ENCODE assay signal across 8 cellular contexts in genomic region chr7:100118388-100119074, GRCh38. TPM values are rescaled to one million over a fixed set of nuclear protein-coding genes. Genes with fewer than 3 reads are reported as not detected.
A peak's percentile ranks its signal among the peaks of the same experiment; 100 is the strongest.
DNase-seq lines count a peak whose midpoint lies in the region; ATAC-seq, FAIRE-seq and TF ChIP-seq lines count a peak whose summit lies in the region.

No MANE protein-coding gene starts in this region.

- H3K36me3 ChIP-seq in iPS-18a (ENCODE audit: control insufficient read depth, low read depth, low read length) (peaks cover 3% of the 10 kb centered on the region), subcutaneous abdominal adipose tissue (ENCODE audit: control insufficient read depth in 5 of 5, insufficient read depth in 5 of 5, low read length in 5 of 5) (peaks cover 0 to 11% (median 9%) of the 10 kb centered on the region in 5 donors)

- H3K27ac Mint-ChIP-seq in activated T-helper 17 cell treated with anti-CD3 and anti-CD28 coated beads, Interleukin-2, amount 50 U/mL, for 72 hours: peak overlapping the region; percentile 100

- no peak for FAIRE-seq in H54 (lab: Jason Lieb, UNC)

- H3K27ac ChIP-seq in iPS-18a (ENCODE audit: low read length) (peak overlapping the region; percentile 83), subcutaneous abdominal adipose tissue (ENCODE audit: low read depth, low read length) (peak overlapping the region; percentile 97)

- peak overlapping the region; percentile 92 for H3K4me3 Mint-ChIP-seq in activated T-helper 17 cell treated with anti-CD3 and anti-CD28 coated beads, Interleukin-2, amount 50 U/mL, for 72 hours

- peak; percentile 65 for DNase-seq in NCI-H82 (lab: John Stamatoyannopoulos, UW)
- DNase-seq in NCI-H82 treated with DMSO at 0.1 percent for 48 hours (lab: John Stamatoyannopoulos, UW; ENCODE audit: unreplicated experiment): no peak
- no peak for DNase-seq in H54 (ENCODE audit: insufficient read length, low spot score)

- no peaks in the 10 kb centered on the region for H3K27me3 ChIP-seq in iPS-18a (ENCODE audit: control insufficient read depth, insufficient read depth, low read length)
- H3K27me3 ChIP-seq in subcutaneous abdominal adipose tissue (ENCODE audit: control insufficient read depth in 5 of 5, insufficient read depth in 4 of 5, low read length in 5 of 5): no peaks in the 10 kb centered on the region

- peaks cover 5% of the 10 kb centered on the region for H3K4me1 Mint-ChIP-seq in activated T-helper 17 cell treated with anti-CD3 and anti-CD28 coated beads, Interleukin-2, amount 50 U/mL, for 72 hours

- peak overlapping the region; percentile 85 for H3K4me3 ChIP-seq in iPS-18a (ENCODE audit: low read length)
- H3K4me3 ChIP-seq in subcutaneous abdominal adipose tissue (ENCODE audit: low read depth in 1 of 5, low read length in 5 of 5): peak overlapping the region; percentile 86 to 99 (median 93)

- H3K9me3 ChIP-seq in iPS-18a (ENCODE audit: control insufficient read depth, low read depth, low read length) (no peaks in the 10 kb centered on the region), subcutaneous abdominal adipose tissue (ENCODE audit: control insufficient read depth in 5 of 5, low read length in 5 of 5) (no peaks in the 10 kb centered on the region)

- H3K27me3 Mint-ChIP-seq in activated T-helper 17 cell treated with anti-CD3 and anti-CD28 coated beads, Interleukin-2, amount 50 U/mL, for 72 hours: no peaks in the 10 kb centered on the region

- ATAC-seq in activated T-helper 17 cell treated with anti-CD3 and anti-CD28 coated beads, Interleukin-2, amount 50 U/mL, for 72 hours (replicated peaks): no peak
- ATAC-seq in GM18861 (IDR thresholded peaks at IDR 0.05; ENCODE audit: unreplicated experiment): no peak
- no peak for ATAC-seq in GM19324 (IDR thresholded peaks at IDR 0.05; ENCODE audit: low FRiP score, unreplicated experiment)

- no peak for TF ChIP-seq POLR2A in H54 (IDR thresholded peaks at IDR 0.05; ENCODE audit: low read depth, low read length)

- H3K36me3 Mint-ChIP-seq in activated T-helper 17 cell treated with anti-CD3 and anti-CD28 coated beads, Interleukin-2, amount 50 U/mL, for 72 hours (ENCODE audit: low read depth): peaks cover 29% of the 10 kb centered on the region

- H3K4me1 ChIP-seq in iPS-18a (ENCODE audit: control insufficient read depth, low read depth, low read length) (peaks cover 6% of the 10 kb centered on the region), subcutaneous abdominal adipose tissue (ENCODE audit: control insufficient read depth in 5 of 5, insufficient read depth in 5 of 5, low read length in 5 of 5) (peaks cover 4 to 27% (median 22%) of the 10 kb centered on the region in 5 donors)

- H3K9ac ChIP-seq in iPS-18a (ENCODE audit: low read length): peak overlapping the region; percentile 83
- H3K9ac ChIP-seq in subcutaneous abdominal adipose tissue (ENCODE audit: low read length in 5 of 5): peak overlapping the region; percentile 73 to 86 (median 84)

- no peaks in the 10 kb centered on the region for H3K9me3 Mint-ChIP-seq in activated T-helper 17 cell treated with anti-CD3 and anti-CD28 coated beads, Interleukin-2, amount 50 U/mL, for 72 hours

RNA-seq across cellular contexts. Expression of gene TAF6, which starts 0.6 kb away (rescaled TPM):
- total RNA-seq in activated T-helper 17 cell treated with anti-CD3 and anti-CD28 coated beads, Interleukin-2, amount 50 U/mL, for 72 hours: 10 to 100 TPM; 29.6 to 55.0 TPM

RNA-seq across cellular contexts. Expression of gene CNPY4, which starts 0.9 kb away (rescaled TPM):
- total RNA-seq in activated T-helper 17 cell treated with anti-CD3 and anti-CD28 coated beads, Interleukin-2, amount 50 U/mL, for 72 hours: 10 to 100 TPM; 15.0 to 21.6 TPM

RNA-seq across cellular contexts. Expression of gene MBLAC1, which starts 8.2 kb away (rescaled TPM):
- total RNA-seq in activated T-helper 17 cell treated with anti-CD3 and anti-CD28 coated beads, Interleukin-2, amount 50 U/mL, for 72 hours: 1 to 10 TPM; 3.8 to 4.2 TPM

RNA-seq across cellular contexts. Expression of gene AP4M1, which starts 17.1 kb away (rescaled TPM):
- total RNA-seq in activated T-helper 17 cell treated with anti-CD3 and anti-CD28 coated beads, Interleukin-2, amount 50 U/mL, for 72 hours: 10 to 100 TPM in 1 of 2 donors, 1 to 10 TPM in 1; 8.2 to 12.7 TPM

RNA-seq across cellular contexts. Expression of gene MCM7, which starts 17.3 kb away (rescaled TPM):
- 100 to 1,000 TPM; 205 to 388 TPM for total RNA-seq in activated T-helper 17 cell treated with anti-CD3 and anti-CD28 coated beads, Interleukin-2, amount 50 U/mL, for 72 hours
